8 cellular contexts compared by ENCODE assay signal in the genomic region with DNA sequence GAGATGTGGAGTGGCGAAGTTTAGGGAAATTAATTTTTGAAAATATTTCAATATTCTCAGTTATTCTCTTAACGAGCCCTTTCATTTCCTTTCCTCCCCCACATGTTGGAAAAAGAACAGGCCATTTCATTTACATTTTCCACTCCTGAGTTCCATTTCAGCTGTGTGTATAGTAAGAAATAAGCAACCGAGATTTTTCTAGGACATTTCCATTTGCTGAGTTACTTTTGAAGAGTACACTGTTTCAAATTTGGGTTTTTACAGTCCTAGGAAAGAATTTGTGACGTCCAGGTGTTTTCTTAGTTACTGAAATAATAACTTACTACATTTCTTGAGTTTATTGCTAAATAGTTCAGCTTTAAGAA. TPM values are rescaled to one million over a fixed set of nuclear protein-coding genes. Genes with fewer than 3 reads are reported as not detected.
DNase-seq lines count a peak whose midpoint lies in the region; ATAC-seq, FAIRE-seq and TF ChIP-seq lines count a peak whose summit lies in the region.

No MANE protein-coding gene starts in this region.

- H3K4me1 Mint-ChIP-seq in activated CD4-positive, alpha-beta T cell treated with anti-CD3 and anti-CD28 coated beads for 36 hours = peaks cover 47% of the 10 kb centered on the region

- no peaks in the 10 kb centered on the region for H3K9me3 Mint-ChIP-seq in activated CD4-positive, alpha-beta T cell treated with anti-CD3 and anti-CD28 coated beads for 36 hours (ENCODE audit: low read depth)

- H3K27ac ChIP-seq in adrenal gland (peak overlapping the region; percentile 78 to 98 (median 95)), layer of hippocampus (ENCODE audit: low read depth, low read length) (peak overlapping the region; percentile 96), testis (peak overlapping the region; percentile 98 to 99)

- POLR2A ChIA-PET in activated CD4-positive, alpha-beta T cell treated with anti-CD3 and anti-CD28 coated beads for 36 hours (lab: Charles Lee) = interaction anchor here (0.9 to 3.6 kb wide), 4 partner anchors 18 to 107 kb away, joined by 3 to 45 read pairs (median 6); a partner anchor contains a TSS

- peaks cover 18% of the 10 kb centered on the region for H3K36me3 Mint-ChIP-seq in activated CD4-positive, alpha-beta T cell treated with anti-CD3 and anti-CD28 coated beads for 36 hours (ENCODE audit: low read depth)

- H3K4me3 Mint-ChIP-seq in activated CD4-positive, alpha-beta T cell treated with anti-CD3 and anti-CD28 coated beads for 36 hours = peak overlapping the region; percentile 97

- CTCF ChIA-PET in activated CD4-positive, alpha-beta T cell treated with anti-CD3 and anti-CD28 coated beads for 36 hours (lab: Charles Lee) = interaction anchor here (0.8 to 4.2 kb wide), 6 partner anchors 11 to 105 kb away, joined by 3 to 18 read pairs (median 4); no protein-coding TSS in a partner anchor

- TF ChIP-seq POLR2A in adrenal gland (IDR thresholded peaks at IDR 0.05) = no peak
- no peak for TF ChIP-seq POLR2A in testis (IDR thresholded peaks at IDR 0.05)
- no peak for TF ChIP-seq POLR2A in GM12891 (IDR thresholded peaks at IDR 0.05; ENCODE audit: low read depth, low read length)

- no peaks in the 10 kb centered on the region for H3K27me3 ChIP-seq in adrenal gland
- H3K27me3 ChIP-seq in layer of hippocampus (ENCODE audit: control insufficient read depth, insufficient read depth, low read length) = no peaks in the 10 kb centered on the region
- H3K27me3 ChIP-seq in testis = no peaks in the 10 kb centered on the region

- intact Hi-C loops in activated CD4-positive, alpha-beta T cell treated with anti-CD3 and anti-CD28 coated beads for 36 hours (cut with DNase I, micrococcal nuclease) = loop anchor here (2.0 to 10.0 kb wide), 5 partner anchors 17 to 313 kb away; no protein-coding TSS in a partner anchor
- intact Hi-C loops in adrenal gland (cut with DNase I) = loop anchor here (5.0 to 10.0 kb wide), 2 partner anchors 95 to 103 kb away; no protein-coding TSS in a partner anchor
- intact Hi-C loops in testis (cut with DNase I; ENCODE audit: low total_unique reads) = no loop called here

- H3K36me3 ChIP-seq in adrenal gland (replicated peaks in 1 of 2) = no peaks in the 10 kb centered on the region
- no peaks in the 10 kb centered on the region for H3K36me3 ChIP-seq in testis (ENCODE audit: low read depth, missing control alignments)

- no peak for FAIRE-seq in GM12891 (lab: Jason Lieb, UNC)

- H3K27me3 Mint-ChIP-seq in activated CD4-positive, alpha-beta T cell treated with anti-CD3 and anti-CD28 coated beads for 36 hours = no peaks in the 10 kb centered on the region

- DNase-seq in activated CD4-positive, alpha-beta T cell treated with anti-CD3 and anti-CD28 coated beads for 36 hours = no peak
- DNase-seq in activated CD4-positive, alpha-beta T cell treated with anti-CD3 and anti-CD28 coated beads, Interleukin-2, amount 50 U/mL, for 4 hours = no peak
- DNase-seq in adrenal gland (no peak), testis (no peak), GM12891 (ENCODE audit: insufficient read length, low spot score) (no peak)

- H3K27ac Mint-ChIP-seq in activated CD4-positive, alpha-beta T cell treated with anti-CD3 and anti-CD28 coated beads for 36 hours = peak overlapping the region; percentile 99

- H3K4me3 ChIP-seq in adrenal gland (peak overlapping the region in 3 of 4 donors; percentile 84 to 96 (median 89)), testis (peak overlapping the region; percentile 85 to 95)

- H3K9me3 ChIP-seq in adrenal gland (replicated peaks in 1 of 3) = no peaks in the 10 kb centered on the region
- H3K9me3 ChIP-seq in testis = no peaks in the 10 kb centered on the region

- ATAC-seq in activated CD4-positive, alpha-beta T cell treated with anti-CD3 and anti-CD28 coated beads for 36 hours = no peak
- ATAC-seq in HG03460 (IDR thresholded peaks at IDR 0.05; ENCODE audit: unreplicated experiment) = no peak
- no peak for ATAC-seq in GM18520 (IDR thresholded peaks at IDR 0.05; ENCODE audit: unreplicated experiment)

- H3K4me1 ChIP-seq in adrenal gland (replicated peaks in 1 of 2) (peaks cover 4 to 51% of the 10 kb centered on the region in 2 donors), testis (peaks cover 30% of the 10 kb centered on the region)

- no peak for TF ChIP-seq CTCF in adrenal gland (IDR thresholded peaks at IDR 0.05)
- no peak for TF ChIP-seq CTCF in testis (IDR thresholded peaks at IDR 0.05)

- 0 to 1% (median 0%) methylated on average over 4 of the region's 4 CpGs for WGBS in adrenal gland, 4 donors
- 0 to 1% methylated on average over 4 of the region's 4 CpGs for WGBS in testis, 2 donors

TF ChIP-seq in GM12891, 5 proteins besides CTCF, POLR2A, EP300 and RAD21:
- TF ChIP-seq PAX5 (IDR thresholded peaks at IDR 0.05; ENCODE audit: insufficient read depth, low read length, severe bottlenecking) (no peak), SPI1 (IDR thresholded peaks at IDR 0.05; ENCODE audit: low read depth, low read length) (no peak), POLR2AphosphoS5 (IDR thresholded peaks at IDR 0.05; ENCODE audit: low read depth, low read length) (no peak), POU2F2 (IDR thresholded peaks at IDR 0.05; ENCODE audit: low read depth, low read length) (no peak), TAF1 (IDR thresholded peaks at IDR 0.05; ENCODE audit: low read depth, low read length) (no peak)

RNA-seq across cellular contexts. Expression of a gene that starts 1.2 kb away (rescaled TPM):
- total RNA-seq in activated CD4-positive, alpha-beta T cell treated with anti-CD3 and anti-CD28 coated beads for 36 hours = 100 to 1,000 TPM; 220 to 229 TPM
- total RNA-seq in adrenal gland = 100 to 1,000 TPM; 101 to 212 (median 155) TPM
- 100 to 1,000 TPM in 2 of 3 donors, 10 to 100 TPM in 1; 72.3 to 267 (median 119) TPM for polyA plus RNA-seq in adrenal gland
- total RNA-seq in testis = 100 to 1,000 TPM; 182 to 194 TPM
- 137 TPM for polyA plus RNA-seq in testis (ENCODE audit: insufficient read depth, low read depth, low replicate concordance)
- polyA plus RNA-seq in GM12891 (2012; ENCODE audit: low read depth, missing spikeins) = 234 TPM
